ENCODE assay signal across 9 cellular contexts in genomic region chr10:48523212-48523819, GRCh38.
A peak's percentile ranks its signal among the peaks of the same experiment; 100 is the strongest.
DNase-seq lines count a peak whose midpoint lies in the region; ATAC-seq and TF ChIP-seq lines count a peak whose summit lies in the region.
"Had no signal": no experiment of that assay in that cellular context is flagged by ENCODE, and none has a peak within 500 bp of the region (broad histone marks: within the 10 kb centered on the region; RNA-seq: fewer than 3 reads in every experiment).

No MANE protein-coding gene starts in this region.

- no peak for ATAC-seq in effector memory CD8-positive, alpha-beta T cell (replicated peaks)
- no peak for ATAC-seq in HG03354 (IDR thresholded peaks at IDR 0.05; ENCODE audit: poor library complexity, severe bottlenecking, unreplicated experiment)

- no TSS peak for BruUV-seq in MCF 10A (replicated peaks; lab: Mats Ljungman, UMichigan)
- BruUV-seq in mammary epithelial cell (replicated peaks; lab: Mats Ljungman, UMichigan): no TSS peak

- no peaks in the 10 kb centered on the region for H3K36me3 Mint-ChIP-seq in MCF 10A (ENCODE audit: insufficient read depth, unreplicated experiment)
- no peaks in the 10 kb centered on the region for H3K36me3 Mint-ChIP-seq in effector memory CD8-positive, alpha-beta T cell (ENCODE audit: insufficient read depth)

- WGBS in mammary epithelial cell (ENCODE audit: low coverage, missing lambda C conversion rate): 55% methylated on average over 23 of the region's 47 CpGs
- 0 to 1% methylated on average over 35 to 40 of the region's 47 CpGs for WGBS in mesodermal cell (ENCODE audit: insufficient coverage in 2 of 2), 2 experiments

- no peak overlapping the region for H2AFZ ChIP-seq in mammary epithelial cell (ENCODE audit: low read depth, low read length)

- POLR2A ChIA-PET in MCF 10A (lab: Yijun Ruan, JAX): interaction anchor here (0.5 to 1.0 kb wide), 2 partner anchors 8 to 114 kb away, joined by 3 read pairs; no protein-coding TSS in a partner anchor

- peaks cover 9% of the 10 kb centered on the region for H3K9me3 Mint-ChIP-seq in MCF 10A (ENCODE audit: unreplicated experiment)
- peaks cover 0 to 4% of the 10 kb centered on the region in 2 donors for H3K9me3 Mint-ChIP-seq in effector memory CD8-positive, alpha-beta T cell

- H3K27me3 Mint-ChIP-seq in MCF 10A (ENCODE audit: insufficient read depth, unreplicated experiment): no peaks in the 10 kb centered on the region
- H3K27me3 Mint-ChIP-seq in effector memory CD8-positive, alpha-beta T cell: peaks cover 65 to 80% of the 10 kb centered on the region in 2 donors

- dilution Hi-C loops in mammary epithelial cell (cut with HindIII; ENCODE audit: low sequenced_read_pairs): no loop called here

- CTCF ChIA-PET in MCF 10A (lab: Yijun Ruan, JAX): interaction anchor here (0.5 to 1.2 kb wide), 3 partner anchors 8 to 91 kb away, joined by 3 to 4 read pairs (median 4); no protein-coding TSS in a partner anchor
- CTCF ChIA-PET in mammary epithelial cell (lab: Charles Lee; ENCODE audit: low non-redundant PET): no interaction called here

- H3K27ac Mint-ChIP-seq in MCF 10A (ENCODE audit: low read depth, unreplicated experiment): no peak overlapping the region
- no peak overlapping the region for H3K27ac Mint-ChIP-seq in effector memory CD8-positive, alpha-beta T cell

- H3K27me3 ChIP-seq in mammary epithelial cell (ENCODE audit: insufficient read depth, low read length) (no peaks in the 10 kb centered on the region), vagina (no peaks in the 10 kb centered on the region)

- no peaks in the 10 kb centered on the region for H3K36me3 ChIP-seq in mammary epithelial cell (ENCODE audit: insufficient read depth, low read length)
- H3K36me3 ChIP-seq in mesodermal cell (ENCODE audit: control insufficient read depth, insufficient read depth, low read length): no peaks in the 10 kb centered on the region
- H3K36me3 ChIP-seq in vagina: no peaks in the 10 kb centered on the region

- H3K4me3 ChIP-seq in mammary epithelial cell (replicated peaks in 1 of 3; ENCODE audit: insufficient read depth in 1 of 3, low read depth in 2 of 3, low read length in 3 of 3): no peak overlapping the region
- peak overlapping the region; percentile 56 for H3K4me3 ChIP-seq in mesodermal cell (ENCODE audit: extremely low read depth, insufficient read depth, low read length, poor library complexity, severe bottlenecking)
- H3K4me3 ChIP-seq in vagina: peak overlapping the region; percentile 30 to 47

- H3K4me1 Mint-ChIP-seq in MCF 10A (ENCODE audit: insufficient read depth, unreplicated experiment): no peaks in the 10 kb centered on the region
- H3K4me1 Mint-ChIP-seq in effector memory CD8-positive, alpha-beta T cell (ENCODE audit: low read depth in 2 of 2): peaks cover 0 to 3% of the 10 kb centered on the region in 2 donors

- TF ChIP-seq CTCF in MCF 10A (IDR thresholded peaks at IDR 0.05; ENCODE audit: unreplicated experiment) (no peak), mammary epithelial cell (conservative IDR thresholded peaks at IDR 0.05 in 1 of 2, IDR thresholded peaks at IDR 0.05 in 1 of 2; ENCODE audit: extremely low read depth in 1 of 2, insufficient read depth in 1 of 2, low read depth in 1 of 2, low read length in 2 of 2) (no peak), vagina (IDR thresholded peaks at IDR 0.05) (no peak)

- H4K20me1 ChIP-seq in mammary epithelial cell (ENCODE audit: insufficient read depth, low read length): no peaks in the 10 kb centered on the region

- intact Hi-C loops in MCF 10A (cut with micrococcal nuclease) (no loop called here), mammary epithelial cell (cut with micrococcal nuclease) (no loop called here), vagina (cut with DNase I) (no loop called here)

- no peak overlapping the region for H3K4me2 ChIP-seq in mammary epithelial cell (ENCODE audit: insufficient read depth, low read depth, low read length)

- no peak overlapping the region for H3K9ac ChIP-seq in mammary epithelial cell (ENCODE audit: insufficient read depth, low read length)

- peak overlapping the region; percentile 21 for H3K4me3 Mint-ChIP-seq in MCF 10A (ENCODE audit: unreplicated experiment)
- no peak overlapping the region for H3K4me3 Mint-ChIP-seq in effector memory CD8-positive, alpha-beta T cell

- no peak for TF ChIP-seq POLR2A in vagina (IDR thresholded peaks at IDR 0.05)

- in situ Hi-C loops in mammary epithelial cell (cut with MboI; ENCODE audit: low sequenced_read_pairs in 2 of 2): no loop called here

- no peak for DNase-seq in MCF 10A (ENCODE audit: unreplicated experiment)
- no peak for DNase-seq in mammary epithelial cell
- DNase-seq in epidermal melanocyte (ENCODE audit: insufficient read length, low spot score): peak; percentile 46
- DNase-seq in vagina (ENCODE audit: extremely low spot score in 2 of 2): peak in 1 of 2 donors; percentile 55
- no peak for DNase-seq in effector memory CD8-positive, alpha-beta T cell
- DNase-seq in NK-92 treated with Interleukin-12 subunit alpha and Interleukin-12 subunit beta, amount 100 ng/mL, for 24 hours (lab: John Stamatoyannopoulos, UW): no peak
- DNase-seq: DND-41 had no signal

- H3K9me3 ChIP-seq in mammary epithelial cell (replicated peaks; ENCODE audit: insufficient read depth, low read length) (no peaks in the 10 kb centered on the region), mesodermal cell (ENCODE audit: control insufficient read depth, low read length) (no peaks in the 10 kb centered on the region), vagina (no peaks in the 10 kb centered on the region)

- H3K27ac ChIP-seq in mammary epithelial cell (ENCODE audit: insufficient read depth, low read depth, low read length) (no peak overlapping the region), mesodermal cell (ENCODE audit: low read depth, low read length, severe bottlenecking) (no peak overlapping the region), vagina (no peak overlapping the region)

- H3K79me2 ChIP-seq in mammary epithelial cell (ENCODE audit: insufficient read depth, low read length): no peaks in the 10 kb centered on the region

- peaks cover 4% of the 10 kb centered on the region for H3K4me1 ChIP-seq in mammary epithelial cell (ENCODE audit: insufficient read depth, low read length)
- H3K4me1 ChIP-seq in mesodermal cell (ENCODE audit: control insufficient read depth, insufficient read depth, low read length, poor library complexity, severe bottlenecking): peaks cover 10% of the 10 kb centered on the region
- peaks cover 9% of the 10 kb centered on the region for H3K4me1 ChIP-seq in vagina

Comparison
In these comparisons a context has a peak if more than half of its experiments do, and no peak if none do; other contexts are left out.
1. H3K4me3 ChIP-seq: peak in mesodermal cell (single experiment) and vagina (2 of 2); none in mammary epithelial cell (0 of 3).